Comparison of ENCODE assay signal across 16 cellular contexts in genomic region chr3:168273917-168274316, GRCh38.
DNase-seq lines count a peak whose midpoint lies in the region; ATAC-seq lines count a peak whose summit lies in the region.
"Had no signal": no experiment of that assay in that cellular context is flagged by ENCODE, and none has a peak within 500 bp of the region (broad histone marks: within the 10 kb centered on the region; RNA-seq: fewer than 3 reads in every experiment).

No MANE protein-coding gene starts in this region.

- H4K5ac ChIP-seq in mesendoderm (ENCODE audit: low read length): no peak overlapping the region

- H3K79me1 ChIP-seq in mesendoderm (ENCODE audit: low read length): no peaks in the 10 kb centered on the region

- H2BK15ac ChIP-seq in mesendoderm (replicated peaks; ENCODE audit: low read depth): no peak overlapping the region

- WGBS in mesendoderm (ENCODE audit: extremely low coverage, insufficient coverage, low lambda C conversion rate): no CpG with 5 or more reads among the region's 2 CpGs

- peaks cover 4% of the 10 kb centered on the region for H3K4me1 ChIP-seq in mesendoderm (ENCODE audit: control insufficient read depth, low read depth, low read length)
- H3K4me1 ChIP-seq: sigmoid colon, thyroid gland had no signal

- no peak overlapping the region for H4K8ac ChIP-seq in mesendoderm (ENCODE audit: low read depth, low read length)

- no peak overlapping the region for H3K27ac ChIP-seq in mesendoderm (ENCODE audit: low read depth, low read length)
- H3K27ac ChIP-seq: sigmoid colon, thyroid gland had no signal

- no peak overlapping the region for H3K4me2 ChIP-seq in mesendoderm (ENCODE audit: low read length)

- H3K23ac ChIP-seq in mesendoderm (ENCODE audit: low read length): no peak overlapping the region

- peak; percentile 95 for ATAC-seq in GM18502 (IDR thresholded peaks at IDR 0.05; ENCODE audit: poor library complexity, unreplicated experiment)
- peak; percentile 91 for ATAC-seq in GM19463 (IDR thresholded peaks at IDR 0.05; ENCODE audit: unreplicated experiment)
- peak; percentile 91 for ATAC-seq in HG02870 (IDR thresholded peaks at IDR 0.05; ENCODE audit: unreplicated experiment)
- peak; percentile 93 for ATAC-seq in HG03520 (IDR thresholded peaks at IDR 0.05; ENCODE audit: unreplicated experiment)
- ATAC-seq: activated CD8-positive, alpha-beta memory T cell treated with anti-CD3 and anti-CD28 coated beads, Interleukin-2, amount 10 ng/mL, durations not matched to agents 7 days and 5 days; Panc1 had no signal

- DNase-seq in mesendoderm: no peak
- no peak for DNase-seq in NCI-H1930 (lab: John Stamatoyannopoulos, UW)
- DNase-seq in activated effector memory CD4-positive, alpha-beta T cell treated with anti-CD3 and anti-CD28 coated beads, Interleukin-2, amount 50 U/mL, for 16 hours: no peak
- no peak for DNase-seq in KG1 (lab: John Stamatoyannopoulos, UW)
- DNase-seq: activated CD8-positive, alpha-beta memory T cell treated with anti-CD3 and anti-CD28 coated beads, Interleukin-2, amount 10 ng/mL, durations not matched to agents 7 days and 5 days; AML-193; foreskin melanocyte; HCEC 1CT; sigmoid colon; T-helper 9 cell; thyroid gland had no signal

- H2AK5ac ChIP-seq in mesendoderm (ENCODE audit: low read length): no peak overlapping the region

- H3K18ac ChIP-seq in mesendoderm (ENCODE audit: low read length): no peak overlapping the region

- H3K4me3 ChIP-seq in mesendoderm (ENCODE audit: low read length): no peak overlapping the region
- H3K4me3 ChIP-seq: sigmoid colon, thyroid gland had no signal

- no peaks in the 10 kb centered on the region for H3K79me2 ChIP-seq in mesendoderm (ENCODE audit: control insufficient read depth, insufficient read depth, low read length)

- no peak overlapping the region for H2BK5ac ChIP-seq in mesendoderm (ENCODE audit: low read length)

- no peak overlapping the region for H2BK120ac ChIP-seq in mesendoderm (ENCODE audit: low read depth, low read length)

- no peak overlapping the region for H3K9ac ChIP-seq in mesendoderm (ENCODE audit: low read length)

- no peak overlapping the region for H3K4ac ChIP-seq in mesendoderm (ENCODE audit: low read depth, low read length)

- no peaks in the 10 kb centered on the region for H3K27me3 ChIP-seq in mesendoderm (ENCODE audit: insufficient read depth, low read length, poor library complexity)
- H3K27me3 ChIP-seq: sigmoid colon, thyroid gland had no signal

- no peaks in the 10 kb centered on the region for H3K36me3 ChIP-seq in mesendoderm (ENCODE audit: control insufficient read depth, insufficient read depth, low read length)
- H3K36me3 ChIP-seq: sigmoid colon, thyroid gland had no signal

- no peak overlapping the region for H3K56ac ChIP-seq in mesendoderm (ENCODE audit: low read length)
